Comparison of ENCODE assay signal across 11 cellular contexts in the genomic region with DNA sequence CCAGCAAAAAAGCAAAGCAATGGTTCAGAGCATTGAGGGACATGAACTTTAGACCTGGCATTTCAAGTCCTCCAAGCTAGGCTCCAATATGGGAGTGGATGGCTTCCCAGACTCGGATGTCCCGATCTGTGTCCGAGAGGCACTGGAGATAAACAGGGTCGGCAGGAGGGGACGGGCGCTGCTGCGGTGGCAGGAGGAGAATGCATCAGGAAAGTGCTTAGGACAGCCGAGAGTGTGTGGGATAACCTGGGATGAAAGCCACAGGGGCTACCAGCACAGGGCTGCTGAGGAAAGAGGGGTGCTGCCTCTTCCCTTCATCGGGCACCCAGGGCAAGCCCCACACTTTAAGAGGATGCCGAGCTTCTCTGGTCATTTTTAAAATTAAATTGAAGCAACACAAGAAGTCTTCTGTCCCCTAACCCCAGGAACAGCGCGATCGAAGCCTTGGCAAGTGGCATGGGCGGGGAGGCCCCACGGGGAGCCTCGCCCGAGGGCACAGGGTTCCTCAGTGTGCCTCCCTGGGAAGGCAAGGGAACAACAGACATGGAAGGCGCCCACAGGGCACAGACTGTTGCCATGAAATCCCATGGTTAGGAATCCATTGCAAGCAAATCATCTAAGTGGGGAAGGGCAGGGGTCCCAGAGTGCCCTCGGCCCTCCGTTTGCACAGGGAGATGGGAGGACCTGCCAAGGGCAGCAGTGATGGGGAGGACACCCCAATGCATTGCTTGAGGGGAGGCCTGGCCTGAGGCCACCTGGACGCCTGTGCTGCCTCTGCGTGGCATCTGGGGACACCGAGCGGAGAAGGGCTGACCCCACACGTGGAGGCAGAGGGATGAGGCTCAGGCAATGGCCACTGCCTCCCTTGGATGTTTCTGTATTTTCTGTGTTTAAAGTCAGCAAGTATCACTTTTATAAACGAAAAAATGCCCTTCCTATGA.
"Had no signal": no experiment of that assay in that cellular context is flagged by ENCODE, and none has a peak within 500 bp of the region (broad histone marks: within the 10 kb centered on the region; RNA-seq: fewer than 3 reads in every experiment).

No MANE protein-coding gene starts in this region.

- DNase-seq: activated CD4-positive, alpha-beta T cell treated with anti-CD3 and anti-CD28 coated beads for 36 hours; activated CD4-positive, alpha-beta T cell treated with anti-CD3 and anti-CD28 coated beads, Interleukin-2, amount 50 U/mL, for 48 hours; central memory CD4-positive, alpha-beta T cell; cortex of kidney; erythroblast; left ventricle myocardium inferior; mesenchymal stem cell; natural killer cell had no signal

- H3K27ac ChIP-seq: left ventricle myocardium inferior, thoracic aorta, upper lobe of left lung had no signal

- H3K27me3 ChIP-seq: upper lobe of left lung had no signal

- ATAC-seq: activated CD4-positive, alpha-beta T cell treated with anti-CD3 and anti-CD28 coated beads for 36 hours; natural killer cell; WTC11 had no signal

- H3K4me3 ChIP-seq: left ventricle myocardium inferior, thoracic aorta, upper lobe of left lung had no signal

- H3K4me1 ChIP-seq: upper lobe of left lung had no signal

- H3K36me3 ChIP-seq: left ventricle myocardium inferior, thoracic aorta, upper lobe of left lung had no signal
